12 cellular contexts compared by ENCODE assay signal in the genomic region with DNA sequence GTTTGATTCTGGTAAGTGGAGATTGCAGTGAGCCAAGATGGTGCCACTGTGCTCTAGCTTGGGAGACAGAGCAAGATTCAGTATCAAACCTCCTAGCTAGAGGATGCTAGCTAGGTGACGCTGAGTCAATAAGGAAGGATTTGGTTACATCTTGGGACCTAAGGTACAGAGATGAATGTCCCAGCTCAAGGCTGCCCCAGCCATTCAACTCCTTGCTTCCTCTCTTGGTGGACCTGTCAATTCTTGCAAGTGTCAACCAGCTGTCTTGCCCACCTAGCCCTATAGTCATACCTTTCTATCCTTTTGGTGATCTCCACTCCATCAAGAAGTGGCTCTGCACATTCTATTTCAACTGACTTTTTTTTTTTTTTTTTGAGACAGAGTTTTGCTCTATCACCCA. TPM values are rescaled to one million over a fixed set of nuclear protein-coding genes. Genes with fewer than 3 reads are reported as not detected.
"Had no signal": no experiment of that assay in that cellular context is flagged by ENCODE, and none has a peak within 500 bp of the region (broad histone marks: within the 10 kb centered on the region; RNA-seq: fewer than 3 reads in every experiment).

No MANE protein-coding gene starts in this region.

- H3K4me1 ChIP-seq: foreskin keratinocyte had no signal

- H3K36me3 ChIP-seq: WERI-Rb-1 had no signal

- H3K36me3 Mint-ChIP-seq: type B pancreatic cell had no signal

- H3K4me3 Mint-ChIP-seq: type B pancreatic cell had no signal

- H3K27ac Mint-ChIP-seq: type B pancreatic cell had no signal

- H3K4me3 ChIP-seq: lung, skin epidermis had no signal

- H3K9me3 Mint-ChIP-seq: type B pancreatic cell had no signal

- H3K27ac ChIP-seq: foreskin keratinocyte, WERI-Rb-1 had no signal

- ATAC-seq: foreskin keratinocyte, left colon had no signal

- DNase-seq: activated CD4-positive, alpha-beta T cell treated with anti-CD3 and anti-CD28 coated beads for 48 hours; activated gamma-delta T cell treated with Interleukin-2 at 50 U/mL for 16 hours; activated T-cell treated with anti-CD3 and anti-CD28 coated beads, Interleukin-2, amount 50 U/mL, for 1 hour; foreskin keratinocyte; left colon; midbrain; posterior cingulate gyrus; substantia nigra; WERI-Rb-1 had no signal

- H3K27me3 Mint-ChIP-seq: type B pancreatic cell had no signal

RNA-seq across cellular contexts. Expression of a gene that starts 1.4 kb away (rescaled TPM):
- total RNA-seq: foreskin keratinocyte had no signal

RNA-seq across cellular contexts. Expression of a gene that starts 56.9 kb away (rescaled TPM):
- total RNA-seq: foreskin keratinocyte had no signal
